In the genomic region with DNA sequence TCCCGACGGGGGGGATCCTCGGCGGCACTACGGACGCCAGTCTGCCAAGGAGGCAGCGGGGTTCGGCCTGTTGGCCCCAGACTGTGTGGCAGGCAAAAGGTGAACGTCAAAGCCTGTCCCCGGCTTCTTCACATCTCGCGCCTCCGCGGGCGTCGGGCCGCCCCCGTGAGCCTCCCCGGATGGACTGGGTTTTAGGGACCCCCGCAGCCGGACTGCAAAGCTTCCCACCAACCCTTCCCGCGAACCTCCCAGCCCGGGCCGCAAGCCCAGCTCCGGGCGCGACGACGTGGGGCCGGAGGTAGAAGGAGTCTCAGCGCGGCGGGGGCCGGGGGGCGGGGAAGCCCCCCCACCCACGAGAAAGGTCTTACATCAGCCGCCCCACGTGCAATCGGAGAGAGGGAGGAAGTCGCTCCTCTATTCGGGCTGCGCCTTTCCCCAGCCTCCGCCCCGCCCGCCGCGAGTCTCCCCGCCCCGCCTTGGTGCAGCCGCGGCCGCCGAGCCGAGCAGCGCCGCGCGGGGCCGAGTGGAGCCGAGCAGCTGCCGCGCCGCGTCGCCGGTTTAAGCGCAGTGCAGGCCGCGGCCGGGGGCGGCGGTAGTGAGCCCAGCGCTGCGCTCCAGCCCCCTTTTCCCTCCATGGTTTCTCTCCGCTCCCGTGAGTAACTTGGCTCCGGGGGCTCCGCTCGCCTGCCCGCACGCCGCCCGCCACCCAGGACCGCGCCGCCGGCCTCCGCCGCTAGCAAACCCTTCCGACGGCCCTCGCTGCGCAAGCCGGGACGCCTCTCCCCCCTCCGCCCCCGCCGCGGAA, we compare ENCODE assay signal across 8 cellular contexts. TPM values are rescaled to one million over a fixed set of nuclear protein-coding genes. Genes with fewer than 3 reads are reported as not detected.
DNase-seq lines count a peak whose midpoint lies in the region; ATAC-seq and TF ChIP-seq lines count a peak whose summit lies in the region.

A gene (plus strand): TSS at position 623 of the 805 bp plus-strand sequence. CDS start 215 bp downstream, outside the sequence.

- POLR2A ChIA-PET in Panc1 (lab: Charles Lee), result interaction anchor here (0.5 to 0.6 kb wide), 2 partner anchors 104 to 384 kb away, joined by 3 to 4 read pairs; no protein-coding TSS in a partner anchor

- H3K4me1 ChIP-seq in Panc1 (ENCODE audit: control insufficient read depth, insufficient read depth, low read length) (peaks cover 20% of the 10 kb centered on the region), esophagus squamous epithelium (peaks cover 24 to 67% (median 43%) of the 10 kb centered on the region in 3 donors)

- H3K4me3 Mint-ChIP-seq in activated T-cell treated with anti-CD3 and anti-CD28 coated beads, Interleukin-2, amount 50 U/mL, for 72 hours, result peak within 1 kb of the TSS; percentile 87 to 88
- peak within 1 kb of the TSS; percentile 80 to 93 (median 90) for H3K4me3 Mint-ChIP-seq in naive B cell
- H3K4me3 Mint-ChIP-seq in stimulated activated effector memory CD8-positive, alpha-beta T cell treated with anti-CD3 and anti-CD28 coated beads, Interleukin-12 subunit alpha, Interleukin-12 subunit beta, amount 100 ng/mL, for 72 hours, result peak within 1 kb of the TSS; percentile 73

- TF ChIP-seq POLR2A in esophagus squamous epithelium (IDR thresholded peaks at IDR 0.05), result peak in 1 of 4 donors; percentile 74

- no TSS peak for BruUV-seq in Panc1 (replicated peaks; lab: Mats Ljungman, UMichigan)

- peak within 1 kb of the TSS; percentile 93 for H3K27ac Mint-ChIP-seq in activated T-cell treated with anti-CD3 and anti-CD28 coated beads, Interleukin-2, amount 50 U/mL, for 72 hours
- peak within 1 kb of the TSS; percentile 74 to 96 (median 90) for H3K27ac Mint-ChIP-seq in naive B cell
- peak within 1 kb of the TSS; percentile 96 for H3K27ac Mint-ChIP-seq in stimulated activated effector memory CD8-positive, alpha-beta T cell treated with anti-CD3 and anti-CD28 coated beads, Interleukin-12 subunit alpha, Interleukin-12 subunit beta, amount 100 ng/mL, for 72 hours

- peak; percentile 70 for ATAC-seq in GM21576 (IDR thresholded peaks at IDR 0.05; ENCODE audit: unreplicated experiment)
- peak; percentile 88 for ATAC-seq in Panc1
- ATAC-seq in activated T-cell treated with anti-CD3 and anti-CD28 coated beads, Interleukin-2, amount 50 U/mL, for 72 hours (replicated peaks in 1 of 2), result peak; percentile 88 to 89
- ATAC-seq in naive B cell (ENCODE audit: low read depth in 2 of 2), result peak; percentile 76
- peak; percentile 87 for ATAC-seq in stimulated activated effector memory CD8-positive, alpha-beta T cell treated with anti-CD3 and anti-CD28 coated beads, Interleukin-12 subunit alpha, Interleukin-12 subunit beta, amount 100 ng/mL, for 72 hours

- H3K9me3 ChIP-seq in Panc1 (ENCODE audit: control insufficient read depth, insufficient read depth, low read depth, low read length), result no peaks in the 10 kb centered on the region
- no peaks in the 10 kb centered on the region for H3K9me3 ChIP-seq in esophagus squamous epithelium

- intact Hi-C loops in Panc1 (cut with micrococcal nuclease; ENCODE audit: unreplicated experiment) (no loop called here), esophagus squamous epithelium (cut with DNase I) (no loop called here)

- H3K36me3 Mint-ChIP-seq in activated T-cell treated with anti-CD3 and anti-CD28 coated beads, Interleukin-2, amount 50 U/mL, for 72 hours (ENCODE audit: insufficient read depth in 2 of 2), result peaks cover 0 to 6% of the 10 kb centered on the region in 2 donors
- H3K36me3 Mint-ChIP-seq in naive B cell, result no peaks in the 10 kb centered on the region
- H3K36me3 Mint-ChIP-seq in stimulated activated effector memory CD8-positive, alpha-beta T cell treated with anti-CD3 and anti-CD28 coated beads, Interleukin-12 subunit alpha, Interleukin-12 subunit beta, amount 100 ng/mL, for 72 hours, result peaks cover 41% of the 10 kb centered on the region

- in situ Hi-C loops in Panc1 (cut with HindIII; ENCODE audit: low pct_unique_long_range_greater_than_20kb, low sequenced_read_pairs), result no loop called here

- no CpG with 5 or more reads among the region's 100 CpGs for WGBS in esophagus squamous epithelium, 2 donors

- H3K27me3 Mint-ChIP-seq in activated T-cell treated with anti-CD3 and anti-CD28 coated beads, Interleukin-2, amount 50 U/mL, for 72 hours (ENCODE audit: low read depth), result no peaks in the 10 kb centered on the region
- no peaks in the 10 kb centered on the region for H3K27me3 Mint-ChIP-seq in naive B cell

- H3K4me3 ChIP-seq in Jurkat, Clone E6-1 (ENCODE audit: low read length), result peak within 1 kb of the TSS; percentile 77
- H3K4me3 ChIP-seq in Panc1 (ENCODE audit: low read depth in 2 of 2, low read length in 2 of 2) (peak within 1 kb of the TSS; percentile 68), esophagus squamous epithelium (peak within 1 kb of the TSS; percentile 83 to 97 (median 90))

- H3K9me3 Mint-ChIP-seq in activated T-cell treated with anti-CD3 and anti-CD28 coated beads, Interleukin-2, amount 50 U/mL, for 72 hours, result no peaks in the 10 kb centered on the region
- H3K9me3 Mint-ChIP-seq in naive B cell, result no peaks in the 10 kb centered on the region
- H3K9me3 Mint-ChIP-seq in stimulated activated effector memory CD8-positive, alpha-beta T cell treated with anti-CD3 and anti-CD28 coated beads, Interleukin-12 subunit alpha, Interleukin-12 subunit beta, amount 100 ng/mL, for 72 hours, result no peaks in the 10 kb centered on the region

- H3K36me3 ChIP-seq in Panc1 (ENCODE audit: control insufficient read depth, insufficient read depth, low read length), result no peaks in the 10 kb centered on the region; the same call in 1 of the 2 replicates
- no peaks in the 10 kb centered on the region for H3K36me3 ChIP-seq in esophagus squamous epithelium

- peaks cover 67% of the 10 kb centered on the region for H3K4me1 Mint-ChIP-seq in activated T-cell treated with anti-CD3 and anti-CD28 coated beads, Interleukin-2, amount 50 U/mL, for 72 hours (ENCODE audit: low read depth)
- peaks cover 14 to 30% (median 29%) of the 10 kb centered on the region in 3 donors for H3K4me1 Mint-ChIP-seq in naive B cell
- H3K4me1 Mint-ChIP-seq in stimulated activated effector memory CD8-positive, alpha-beta T cell treated with anti-CD3 and anti-CD28 coated beads, Interleukin-12 subunit alpha, Interleukin-12 subunit beta, amount 100 ng/mL, for 72 hours, result peaks cover 35% of the 10 kb centered on the region

- DNase-seq in DMS79 (lab: John Stamatoyannopoulos, UW) (peak; percentile 39), Panc1 (ENCODE audit: low read depth, low spot score) (peak; percentile 33), esophagus squamous epithelium (lab: John Stamatoyannopoulos, UW) (peak; percentile 45), naive B cell (peak; percentile 95)
- peak; percentile 91 for DNase-seq in Jurkat, Clone E6-1 (ENCODE audit: low read depth, low spot score)
- peak; percentile 95 to 97 for DNase-seq in activated T-cell treated with anti-CD3 and anti-CD28 coated beads, Interleukin-2, amount 50 U/mL, for 72 hours
- DNase-seq in stimulated activated effector memory CD8-positive, alpha-beta T cell treated with anti-CD3 and anti-CD28 coated beads, Interleukin-12 subunit alpha, Interleukin-12 subunit beta, amount 100 ng/mL, for 72 hours (ENCODE audit: low spot score in 2 of 2), result peak; percentile 96

- H3K27me3 ChIP-seq in Panc1 (ENCODE audit: control insufficient read depth, insufficient read depth, low read length) (no peaks in the 10 kb centered on the region), esophagus squamous epithelium (no peaks in the 10 kb centered on the region)

- CTCF ChIA-PET in Panc1 (lab: Charles Lee), result interaction anchor here (0.6 to 0.7 kb wide), 3 partner anchors 15 to 321 kb away, joined by 3 to 10 read pairs (median 4); no protein-coding TSS in a partner anchor

- H3K27ac ChIP-seq in Panc1 (ENCODE audit: low read length) (peak within 1 kb of the TSS; percentile 87), esophagus squamous epithelium (peak within 1 kb of the TSS; percentile 98 to 100 (median 99))

- TF ChIP-seq CTCF in Panc1 (IDR thresholded peaks at IDR 0.05), result peak; percentile 94
- TF ChIP-seq CTCF in esophagus squamous epithelium (IDR thresholded peaks at IDR 0.05), result peak; percentile 66 to 98 (median 96)

RNA-seq across cellular contexts. Expression of the gene that starts here (rescaled TPM):
- 656 TPM for polyA plus RNA-seq in Jurkat, Clone E6-1 (2012; ENCODE audit: insufficient read depth, insufficient read length)
- 109 TPM for total RNA-seq in Panc1 (2021; ENCODE audit: unreplicated experiment)
- polyA plus RNA-seq in Panc1 (2012; ENCODE audit: insufficient read length), result 115 TPM
- total RNA-seq in activated T-cell treated with anti-CD3 and anti-CD28 coated beads, Interleukin-2, amount 50 U/mL, for 72 hours, result 100 to 1,000 TPM; 361 to 433 TPM
- 10 to 100 TPM; 21.9 to 41.8 (median 28.4) TPM for total RNA-seq in esophagus squamous epithelium
- polyA plus RNA-seq in naive B cell (ENCODE audit: low read depth in 6 of 6), result 10 to 100 TPM; 47.9 to 75.3 (median 70.6) TPM

Comparison
In these comparisons a context has a peak if more than half of its experiments do, and no peak if none do; other contexts are left out.
1. Peak in every context shown above with its lines: DNase-seq, ATAC-seq, H3K4me3 ChIP-seq and H3K27ac ChIP-seq.
2. DNase-seq: peak in every context shown above with its lines; median percentile 96 in activated T-cell treated with anti-CD3 and anti-CD28 coated beads, Interleukin-2, amount 50 U/mL, for 72 hours; 96 in stimulated activated effector memory CD8-positive, alpha-beta T cell treated with anti-CD3 and anti-CD28 coated beads, Interleukin-12 subunit alpha, Interleukin-12 subunit beta, amount 100 ng/mL, for 72 hours; 95 in naive B cell; 91 in Jurkat, Clone E6-1; 45 in esophagus squamous epithelium; 39 in DMS79; 33 in Panc1.